In the genomic region with DNA sequence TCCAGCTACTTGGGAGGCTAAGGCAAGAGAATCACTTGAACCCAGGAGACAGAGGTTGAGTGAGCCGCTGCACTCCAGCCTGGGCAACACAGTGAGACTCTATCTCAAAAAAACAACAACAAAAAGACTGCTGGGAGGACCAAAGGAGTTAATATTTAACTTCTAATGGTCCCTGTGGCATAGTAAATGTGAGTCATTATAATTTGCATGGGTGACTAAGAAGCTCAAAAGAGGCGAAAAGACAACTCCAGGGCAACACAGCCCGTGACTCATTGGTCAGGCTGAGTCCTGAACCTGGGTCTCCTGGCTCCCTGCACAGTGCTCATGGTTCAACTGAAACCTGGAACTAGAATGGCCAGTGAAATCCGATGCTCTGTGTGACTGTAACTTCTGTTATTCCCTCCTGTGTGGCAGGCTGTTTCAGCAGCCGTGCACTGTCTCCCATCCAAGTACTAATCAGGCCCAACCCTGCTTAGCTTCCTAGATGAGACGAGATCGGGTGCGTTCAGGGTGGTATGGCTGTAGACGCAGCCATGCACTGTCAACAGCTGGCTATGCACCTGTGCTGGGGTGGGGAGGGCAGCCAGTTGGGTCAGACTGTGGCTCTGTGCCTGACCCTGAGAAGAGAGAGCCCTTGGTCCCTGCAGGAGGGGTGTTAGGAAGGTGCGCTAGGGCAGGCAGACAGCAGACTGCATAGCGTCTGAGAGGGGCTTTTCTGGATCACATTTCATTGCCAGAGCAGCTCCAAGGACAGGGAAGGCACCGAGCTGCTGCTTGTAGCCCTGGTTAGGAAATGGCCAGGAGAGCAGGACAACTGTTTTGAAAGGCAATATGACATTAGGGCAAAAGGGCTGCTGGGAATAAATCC, we compare ENCODE assay signal across 9 cellular contexts. TPM values are rescaled to one million over a fixed set of nuclear protein-coding genes. Genes with fewer than 3 reads are reported as not detected.
A peak's percentile ranks its signal among the peaks of the same experiment; 100 is the strongest.
DNase-seq lines count a peak whose midpoint lies in the region; ATAC-seq and TF ChIP-seq lines count a peak whose summit lies in the region.
"Had no signal": no experiment of that assay in that cellular context is flagged by ENCODE, and none has a peak within 500 bp of the region (broad histone marks: within the 10 kb centered on the region; RNA-seq: fewer than 3 reads in every experiment).

No MANE protein-coding gene starts in this region.

- no peak overlapping the region for H3K4me3 ChIP-seq in NB4 (ENCODE audit: low read depth, low read length)

- peak; percentile 77 for ATAC-seq in GM21423 (IDR thresholded peaks at IDR 0.05; ENCODE audit: unreplicated experiment)
- no peak for ATAC-seq in GM21528 (IDR thresholded peaks at IDR 0.05; ENCODE audit: low FRiP score, unreplicated experiment)
- no peak for ATAC-seq in GM19351 (IDR thresholded peaks at IDR 0.05; ENCODE audit: unreplicated experiment)

- no peak for TF ChIP-seq POLR2A in NB4 (IDR thresholded peaks at IDR 0.05; ENCODE audit: extremely low read depth, insufficient read length)

- TF ChIP-seq CTCF in NB4 (IDR thresholded peaks at IDR 0.05; ENCODE audit: low read depth, low read length): no peak

- DNase-seq in Daoy (ENCODE audit: low read depth): peak; percentile 85
- peak; percentile 71 for DNase-seq in NB4 (ENCODE audit: low read depth)
- peak; percentile 94 for DNase-seq in kidney glomerular epithelial cell (lab: John Stamatoyannopoulos, UW)
- no peak for DNase-seq in NCI-H510A (lab: John Stamatoyannopoulos, UW)
- DNase-seq in midbrain (lab: John Stamatoyannopoulos, UW): no peak
- DNase-seq: naive B cell had no signal

RNA-seq across cellular contexts. Expression of a gene that starts 14.5 kb away (rescaled TPM):
- total RNA-seq in Daoy (2014; rRNA removed; shearing (Covaris generic)): 39.3 and 53.5 TPM in 2 replicates

RNA-seq across cellular contexts. Expression of a gene that starts 49.0 kb away (rescaled TPM):
- total RNA-seq in Daoy (2014; rRNA removed; shearing (Covaris generic)): not detected in 2 replicates

RNA-seq across cellular contexts. Expression of a gene that starts 50.1 kb away (rescaled TPM):
- not detected in 2 replicates for total RNA-seq in Daoy (2014; rRNA removed; shearing (Covaris generic))

RNA-seq across cellular contexts. Expression of a gene that starts 55.7 kb away (rescaled TPM):
- total RNA-seq in Daoy (2014; rRNA removed; shearing (Covaris generic)): not detected in 2 replicates

Comparison
In these comparisons a context has a peak if more than half of its experiments do, and no peak if none do; other contexts are left out.
1. DNase-seq: peak in Daoy (single experiment), NB4 (single experiment) and kidney glomerular epithelial cell (single experiment); none in NCI-H510A (single experiment) and midbrain (single experiment).